1 cellular context compared by ENCODE assay signal in genomic region chr1:25019351-25020172, GRCh38.
TF ChIP-seq lines count a peak whose summit lies in the region.

No MANE protein-coding gene starts in this region.

TF ChIP-seq in GM12878, 131 proteins besides CTCF, POLR2A, EP300 and RAD21 (continued from another document and continues in another):
- TF ChIP-seq ZBTB33 (IDR thresholded peaks at IDR 0.05) (no peak), PML (IDR thresholded peaks at IDR 0.05; ENCODE audit: low read length) (no peak), LARP7 (IDR thresholded peaks at IDR 0.05) (peak; percentile 26; the same call in 1 of the 2 replicates), CBX5 (IDR thresholded peaks at IDR 0.05; ENCODE audit: low read depth) (no peak), BMI1 (IDR thresholded peaks at IDR 0.05; ENCODE audit: borderline replicate concordance) (no peak), MYC (IDR thresholded peaks at IDR 0.05; ENCODE audit: insufficient read depth, insufficient read length, insufficient replicate concordance, low read length, severe bottlenecking) (peak; percentile 56), RELA (IDR thresholded peaks at IDR 0.05; ENCODE audit: borderline replicate concordance, partially characterized antibody) (no peak), IKZF1 (conservative IDR thresholded peaks at IDR 0.05) (peak; percentile 64), RAD51 (IDR thresholded peaks at IDR 0.05) (no peak), TBL1XR1 (IDR thresholded peaks at IDR 0.05; ENCODE audit: low read depth, low read length) (no peak), PBX3 (IDR thresholded peaks at IDR 0.05; ENCODE audit: insufficient replicate concordance, low read depth, low read length) (no peak), MXI1 (IDR thresholded peaks at IDR 0.05; ENCODE audit: low read depth, low read length) (no peak), EGR1 (IDR thresholded peaks at IDR 0.05; ENCODE audit: borderline replicate concordance in 1 of 2, low read depth in 2 of 2, low read length in 2 of 2) (no peak), MEF2B (IDR thresholded peaks at IDR 0.05; ENCODE audit: partially characterized antibody, poor library complexity, severe bottlenecking) (peak; percentile 95), RBBP5 (conservative IDR thresholded peaks at IDR 0.05) (no peak), ATF2 (IDR thresholded peaks at IDR 0.05; ENCODE audit: low read length) (no peak), ZNF687 (IDR thresholded peaks at IDR 0.05) (no peak), MTA2 (IDR thresholded peaks at IDR 0.05; ENCODE audit: low read depth) (0 out of 2 replicates have a peak, but pooled peaks have one; percentile 31), SREBF2 (IDR thresholded peaks at IDR 0.05; ENCODE audit: low read length) (no peak), FOS (IDR thresholded peaks at IDR 0.05; ENCODE audit: borderline replicate concordance, extremely low read depth, insufficient read length) (no peak), SIX5 (IDR thresholded peaks at IDR 0.05; ENCODE audit: low read depth, low read length, severe bottlenecking) (no peak), ATF7 (IDR thresholded peaks at IDR 0.05; ENCODE audit: low read depth) (peak; percentile 33; the same call in 1 of the 2 replicates), JUNB (IDR thresholded peaks at IDR 0.05) (no peak), ZNF217 (IDR thresholded peaks at IDR 0.05) (peak; percentile 22; the same call in 1 of the 2 replicates), KLF5 (IDR thresholded peaks at IDR 0.05; ENCODE audit: partially characterized antibody) (no peak), RUNX3 (IDR thresholded peaks at IDR 0.05; ENCODE audit: low read length) (no peak), ZNF384 (IDR thresholded peaks at IDR 0.05; ENCODE audit: borderline replicate concordance, low read depth, low read length) (no peak), SPI1 (IDR thresholded peaks at IDR 0.05; ENCODE audit: borderline replicate concordance, insufficient read depth, low read depth, low read length) (no peak), POLR2AphosphoS2 (IDR thresholded peaks at IDR 0.05; ENCODE audit: low read depth, low read length) (no peak), ZBED1 (IDR thresholded peaks at IDR 0.05; ENCODE audit: borderline replicate concordance) (peak; percentile 72; the same call in 1 of the 2 replicates), ZBTB11 (CRISPR knock-in tag; IDR thresholded peaks at IDR 0.05) (no peak), TCF7 (IDR thresholded peaks at IDR 0.05; ENCODE audit: borderline replicate concordance) (no peak), NFIC (IDR thresholded peaks at IDR 0.05; ENCODE audit: low read depth, low read length) (no peak), NFYA (IDR thresholded peaks at IDR 0.05; ENCODE audit: borderline replicate concordance, low read depth, low read length) (no peak), HDAC6 (IDR thresholded peaks at IDR 0.05; ENCODE audit: unreplicated experiment) (no peak), ZZZ3 (IDR thresholded peaks at IDR 0.05; ENCODE audit: control insufficient read depth, insufficient read length, low read depth) (no peak)
- TF ChIP-seq, protein P1, sequence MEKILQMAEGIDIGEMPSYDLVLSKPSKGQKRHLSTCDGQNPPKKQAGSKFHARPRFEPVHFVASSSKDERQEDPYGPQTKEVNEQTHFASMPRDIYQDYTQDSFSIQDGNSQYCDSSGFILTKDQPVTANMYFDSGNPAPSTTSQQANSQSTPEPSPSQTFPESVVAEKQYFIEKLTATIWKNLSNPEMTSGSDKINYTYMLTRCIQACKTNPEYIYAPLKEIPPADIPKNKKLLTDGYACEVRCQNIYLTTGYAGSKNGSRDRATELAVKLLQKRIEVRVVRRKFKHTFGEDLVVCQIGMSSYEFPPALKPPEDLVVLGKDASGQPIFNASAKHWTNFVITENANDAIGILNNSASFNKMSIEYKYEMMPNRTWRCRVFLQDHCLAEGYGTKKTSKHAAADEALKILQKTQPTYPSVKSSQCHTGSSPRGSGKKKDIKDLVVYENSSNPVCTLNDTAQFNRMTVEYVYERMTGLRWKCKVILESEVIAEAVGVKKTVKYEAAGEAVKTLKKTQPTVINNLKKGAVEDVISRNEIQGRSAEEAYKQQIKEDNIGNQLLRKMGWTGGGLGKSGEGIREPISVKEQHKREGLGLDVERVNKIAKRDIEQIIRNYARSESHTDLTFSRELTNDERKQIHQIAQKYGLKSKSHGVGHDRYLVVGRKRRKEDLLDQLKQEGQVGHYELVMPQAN (conservative IDR thresholded peaks at IDR 0.05) = no peak
- TF ChIP-seq, protein P2, sequence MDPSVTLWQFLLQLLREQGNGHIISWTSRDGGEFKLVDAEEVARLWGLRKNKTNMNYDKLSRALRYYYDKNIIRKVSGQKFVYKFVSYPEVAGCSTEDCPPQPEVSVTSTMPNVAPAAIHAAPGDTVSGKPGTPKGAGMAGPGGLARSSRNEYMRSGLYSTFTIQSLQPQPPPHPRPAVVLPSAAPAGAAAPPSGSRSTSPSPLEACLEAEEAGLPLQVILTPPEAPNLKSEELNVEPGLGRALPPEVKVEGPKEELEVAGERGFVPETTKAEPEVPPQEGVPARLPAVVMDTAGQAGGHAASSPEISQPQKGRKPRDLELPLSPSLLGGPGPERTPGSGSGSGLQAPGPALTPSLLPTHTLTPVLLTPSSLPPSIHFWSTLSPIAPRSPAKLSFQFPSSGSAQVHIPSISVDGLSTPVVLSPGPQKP (IDR thresholded peaks at IDR 0.05; ENCODE audit: low read depth, low read length) = no peak
- TF ChIP-seq, protein P3, sequence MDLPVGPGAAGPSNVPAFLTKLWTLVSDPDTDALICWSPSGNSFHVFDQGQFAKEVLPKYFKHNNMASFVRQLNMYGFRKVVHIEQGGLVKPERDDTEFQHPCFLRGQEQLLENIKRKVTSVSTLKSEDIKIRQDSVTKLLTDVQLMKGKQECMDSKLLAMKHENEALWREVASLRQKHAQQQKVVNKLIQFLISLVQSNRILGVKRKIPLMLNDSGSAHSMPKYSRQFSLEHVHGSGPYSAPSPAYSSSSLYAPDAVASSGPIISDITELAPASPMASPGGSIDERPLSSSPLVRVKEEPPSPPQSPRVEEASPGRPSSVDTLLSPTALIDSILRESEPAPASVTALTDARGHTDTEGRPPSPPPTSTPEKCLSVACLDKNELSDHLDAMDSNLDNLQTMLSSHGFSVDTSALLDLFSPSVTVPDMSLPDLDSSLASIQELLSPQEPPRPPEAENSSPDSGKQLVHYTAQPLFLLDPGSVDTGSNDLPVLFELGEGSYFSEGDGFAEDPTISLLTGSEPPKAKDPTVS (IDR thresholded peaks at IDR 0.05; ENCODE audit: low read depth, low read length) = no peak
- TF ChIP-seq, protein P4, sequence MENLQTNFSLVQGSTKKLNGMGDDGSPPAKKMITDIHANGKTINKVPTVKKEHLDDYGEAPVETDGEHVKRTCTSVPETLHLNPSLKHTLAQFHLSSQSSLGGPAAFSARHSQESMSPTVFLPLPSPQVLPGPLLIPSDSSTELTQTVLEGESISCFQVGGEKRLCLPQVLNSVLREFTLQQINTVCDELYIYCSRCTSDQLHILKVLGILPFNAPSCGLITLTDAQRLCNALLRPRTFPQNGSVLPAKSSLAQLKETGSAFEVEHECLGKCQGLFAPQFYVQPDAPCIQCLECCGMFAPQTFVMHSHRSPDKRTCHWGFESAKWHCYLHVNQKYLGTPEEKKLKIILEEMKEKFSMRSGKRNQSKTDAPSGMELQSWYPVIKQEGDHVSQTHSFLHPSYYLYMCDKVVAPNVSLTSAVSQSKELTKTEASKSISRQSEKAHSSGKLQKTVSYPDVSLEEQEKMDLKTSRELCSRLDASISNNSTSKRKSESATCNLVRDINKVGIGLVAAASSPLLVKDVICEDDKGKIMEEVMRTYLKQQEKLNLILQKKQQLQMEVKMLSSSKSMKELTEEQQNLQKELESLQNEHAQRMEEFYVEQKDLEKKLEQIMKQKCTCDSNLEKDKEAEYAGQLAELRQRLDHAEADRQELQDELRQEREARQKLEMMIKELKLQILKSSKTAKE (IDR thresholded peaks at IDR 0.05; ENCODE audit: low read depth, poor library complexity, severe bottlenecking) = peak; percentile 97
- TF ChIP-seq, protein P5, sequence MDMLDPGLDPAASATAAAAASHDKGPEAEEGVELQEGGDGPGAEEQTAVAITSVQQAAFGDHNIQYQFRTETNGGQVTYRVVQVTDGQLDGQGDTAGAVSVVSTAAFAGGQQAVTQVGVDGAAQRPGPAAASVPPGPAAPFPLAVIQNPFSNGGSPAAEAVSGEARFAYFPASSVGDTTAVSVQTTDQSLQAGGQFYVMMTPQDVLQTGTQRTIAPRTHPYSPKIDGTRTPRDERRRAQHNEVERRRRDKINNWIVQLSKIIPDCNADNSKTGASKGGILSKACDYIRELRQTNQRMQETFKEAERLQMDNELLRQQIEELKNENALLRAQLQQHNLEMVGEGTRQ (IDR thresholded peaks at IDR 0.05; ENCODE audit: borderline replicate concordance, low read depth, low read length) = no peak
